25 cellular contexts compared by ENCODE assay signal in genomic region chr11:8646873-8647272, GRCh38. TPM values are rescaled to one million over a fixed set of nuclear protein-coding genes. Genes with fewer than 3 reads are reported as not detected.
DNase-seq lines count a peak whose midpoint lies in the region; FAIRE-seq and TF ChIP-seq lines count a peak whose summit lies in the region.
"Had no signal": no experiment of that assay in that cellular context is flagged by ENCODE, and none has a peak within 500 bp of the region (broad histone marks: within the 10 kb centered on the region; RNA-seq: fewer than 3 reads in every experiment).

No MANE protein-coding gene starts in this region.

- H3K4me2 ChIP-seq in smooth muscle cell = no peak overlapping the region
- H3K4me2 ChIP-seq: BLaER1 had no signal

- H3K4me1 ChIP-seq in smooth muscle cell (ENCODE audit: low read depth) = peaks cover 6% of the 10 kb centered on the region
- H3K4me1 ChIP-seq: BE2C, BLaER1 had no signal

- no peaks in the 10 kb centered on the region for H3K79me2 ChIP-seq in smooth muscle cell (ENCODE audit: low read depth)

- DNase-seq in RCC 7860 (ENCODE audit: low spot score) (no peak), NCI-H2107 (lab: John Stamatoyannopoulos, UW) (no peak), smooth muscle cell (lab: John Stamatoyannopoulos, UW; ENCODE audit: unreplicated experiment) (no peak), amniotic stem cell (lab: John Stamatoyannopoulos, UW) (no peak)
- DNase-seq: ACHN; BE2C; C1 segment of cervical spinal cord; CD4-positive, alpha-beta memory T cell; CD8-positive, alpha-beta memory T cell; COR-L47; DMS 273 treated with DMSO at 0.1 percent for 48 hours; DMS153; DMS53; DMS79; DND-41; EL; GF-D8 had no signal

- 94% methylated on average over 4 of the region's 4 CpGs for WGBS in smooth muscle cell (ENCODE audit: low lambda C conversion rate)

- TF ChIP-seq CTCF in smooth muscle cell (IDR thresholded peaks at IDR 0.05; ENCODE audit: borderline replicate concordance, insufficient read depth, poor library complexity, severe bottlenecking) = no peak

- FAIRE-seq in A204.1 (lab: Jason Lieb, UNC) (peak; percentile 73), RCC 7860 (lab: Jason Lieb, UNC) (peak; percentile 8), colon (lab: Jason Lieb, UNC) (peak; percentile 31)
- FAIRE-seq: GM12891, GM19239 had no signal

- no peaks in the 10 kb centered on the region for H3K9me3 ChIP-seq in smooth muscle cell (replicated peaks; ENCODE audit: low read depth)
- H3K9me3 ChIP-seq: BE2C, BLaER1 had no signal

- H3K9ac ChIP-seq in smooth muscle cell (ENCODE audit: low read depth) = no peak overlapping the region
- H3K9ac ChIP-seq: BLaER1 had no signal

- H3K36me3 ChIP-seq in smooth muscle cell (ENCODE audit: low read depth) = no peaks in the 10 kb centered on the region
- H3K36me3 ChIP-seq: BE2C had no signal

- H3K27me3 ChIP-seq in smooth muscle cell (ENCODE audit: low read depth) = no peaks in the 10 kb centered on the region
- H3K27me3 ChIP-seq: BE2C, BLaER1 had no signal

- no peak overlapping the region for H2AFZ ChIP-seq in smooth muscle cell (ENCODE audit: low read depth)

- H4K20me1 ChIP-seq in smooth muscle cell (ENCODE audit: low read depth) = no peaks in the 10 kb centered on the region
- H4K20me1 ChIP-seq: BLaER1 had no signal

- no peaks in the 10 kb centered on the region for H3F3A ChIP-seq in smooth muscle cell (ENCODE audit: low read depth)

- H3K27ac ChIP-seq in smooth muscle cell (ENCODE audit: low read depth) = no peak overlapping the region
- H3K27ac ChIP-seq: 22Rv1, BLaER1 had no signal

- no peak overlapping the region for H3K4me3 ChIP-seq in smooth muscle cell
- H3K4me3 ChIP-seq: BLaER1 had no signal

RNA-seq across cellular contexts. Expression of gene TRIM66, which starts 35.6 kb away (rescaled TPM):
- 5.8 and 7.1 TPM in 2 replicates for total RNA-seq in smooth muscle cell
- 0.24 and 0.93 TPM in 2 replicates for polyA plus RNA-seq in smooth muscle cell

RNA-seq across cellular contexts. Expression of gene RPL27A, which starts 35.7 kb away (rescaled TPM):
- total RNA-seq in smooth muscle cell = 731 and 1,140 TPM in 2 replicates
- 817 and 878 TPM in 2 replicates for polyA plus RNA-seq in smooth muscle cell

RNA-seq across cellular contexts. Expression of gene STK33, which starts 52.8 kb away (rescaled TPM):
- total RNA-seq in smooth muscle cell = 0.45 and 2.9 TPM in 2 replicates
- polyA plus RNA-seq in smooth muscle cell = 0.48 and 1.2 TPM in 2 replicates
- total RNA-seq: A673; CD4-positive, alpha-beta memory T cell had no signal
- polyA plus RNA-seq: CD14-positive monocyte; CD4-positive, alpha-beta memory T cell had no signal
